28 cellular contexts compared by ENCODE assay signal in the genomic region with DNA sequence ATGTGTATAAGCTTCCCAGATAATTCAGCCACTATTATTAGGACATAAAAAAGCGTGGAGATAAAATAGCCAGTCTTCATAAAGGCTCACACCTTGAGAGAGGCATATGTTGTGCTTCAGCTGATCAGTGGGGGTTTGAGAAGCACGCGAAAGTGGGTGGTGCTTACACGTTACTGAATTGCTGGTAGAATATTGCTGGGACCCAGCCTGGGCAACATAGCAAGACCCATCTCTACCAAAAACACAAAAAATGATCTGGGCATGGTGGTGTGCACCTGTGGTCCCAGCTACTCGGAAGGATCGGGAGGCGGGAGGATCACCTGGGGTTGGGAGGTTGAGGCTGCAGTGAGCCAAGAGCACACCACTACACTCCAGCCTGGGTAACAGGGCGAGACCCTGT.
"Had no signal": no experiment of that assay in that cellular context is flagged by ENCODE, and none has a peak within 500 bp of the region (broad histone marks: within the 10 kb centered on the region; RNA-seq: fewer than 3 reads in every experiment).

No MANE protein-coding gene starts in this region.

- DNase-seq: colonic mucosa; cortex of kidney; effector CD8-positive, alpha-beta T cell; effector memory CD8-positive, alpha-beta T cell; endodermal cell; erythroblast; esophagus squamous epithelium; foreskin fibroblast; foreskin melanocyte; gastrocnemius medialis; glutamatergic neuron; head of caudate nucleus; heart right ventricle; hippocampal formation; left cardiac atrium; left lung; left ventricle myocardium superior; lower lobe of right lung; mesenchymal stem cell; mucosa of descending colon; naive B cell had no signal

- H3K27me3 ChIP-seq: colonic mucosa, esophagus squamous epithelium, gastrocnemius medialis, heart right ventricle, left lung had no signal

- H3K9me3 ChIP-seq: colonic mucosa, esophagus squamous epithelium, gastrocnemius medialis, lower lobe of right lung, mucosa of descending colon had no signal

- H3K27ac ChIP-seq: colonic mucosa, epithelial cell of prostate, esophagus squamous epithelium, gastrocnemius medialis, heart right ventricle, left lung, lower lobe of right lung had no signal

- H3K4me1 Mint-ChIP-seq: naive B cell had no signal

- ATAC-seq: effector memory CD8-positive, alpha-beta T cell; esophagus mucosa; gastrocnemius medialis; heart right ventricle; left cardiac atrium; left lung; left ventricle myocardium superior; lower lobe of right lung; mucosa of descending colon had no signal

- H3K36me3 ChIP-seq: colonic mucosa, esophagus squamous epithelium, gastrocnemius medialis, heart right ventricle, left lung, lower lobe of right lung had no signal

- FAIRE-seq: endometrium, islet of Langerhans, keratinocyte had no signal

- H3K9me3 Mint-ChIP-seq: effector memory CD8-positive, alpha-beta T cell had no signal

- H3K27me3 Mint-ChIP-seq: dendritic cell treated with granulocyte-macrophage colony-stimulating factor and Interleukin-4, amounts not matched to agents 40 ng/mL and 50 ng/mL, for 4 days had no signal

- H3K4me3 Mint-ChIP-seq: dendritic cell treated with granulocyte-macrophage colony-stimulating factor and Interleukin-4, amounts not matched to agents 40 ng/mL and 50 ng/mL, for 4 days; effector memory CD8-positive, alpha-beta T cell; endodermal cell; mesothelial cell of epicardium; naive B cell had no signal

- H3K27ac Mint-ChIP-seq: dendritic cell treated with granulocyte-macrophage colony-stimulating factor and Interleukin-4, amounts not matched to agents 40 ng/mL and 50 ng/mL, for 4 days; effector memory CD8-positive, alpha-beta T cell; endodermal cell; mesothelial cell of epicardium; naive B cell had no signal

- H3K4me1 ChIP-seq: colonic mucosa, gastrocnemius medialis, heart right ventricle, left lung, lower lobe of right lung had no signal

- H3K4me3 ChIP-seq: colonic mucosa, esophagus squamous epithelium, gastrocnemius medialis, heart right ventricle, left lung, lower lobe of right lung, mucosa of descending colon had no signal
